ENCODE assay signal across 8 cellular contexts in the genomic region with DNA sequence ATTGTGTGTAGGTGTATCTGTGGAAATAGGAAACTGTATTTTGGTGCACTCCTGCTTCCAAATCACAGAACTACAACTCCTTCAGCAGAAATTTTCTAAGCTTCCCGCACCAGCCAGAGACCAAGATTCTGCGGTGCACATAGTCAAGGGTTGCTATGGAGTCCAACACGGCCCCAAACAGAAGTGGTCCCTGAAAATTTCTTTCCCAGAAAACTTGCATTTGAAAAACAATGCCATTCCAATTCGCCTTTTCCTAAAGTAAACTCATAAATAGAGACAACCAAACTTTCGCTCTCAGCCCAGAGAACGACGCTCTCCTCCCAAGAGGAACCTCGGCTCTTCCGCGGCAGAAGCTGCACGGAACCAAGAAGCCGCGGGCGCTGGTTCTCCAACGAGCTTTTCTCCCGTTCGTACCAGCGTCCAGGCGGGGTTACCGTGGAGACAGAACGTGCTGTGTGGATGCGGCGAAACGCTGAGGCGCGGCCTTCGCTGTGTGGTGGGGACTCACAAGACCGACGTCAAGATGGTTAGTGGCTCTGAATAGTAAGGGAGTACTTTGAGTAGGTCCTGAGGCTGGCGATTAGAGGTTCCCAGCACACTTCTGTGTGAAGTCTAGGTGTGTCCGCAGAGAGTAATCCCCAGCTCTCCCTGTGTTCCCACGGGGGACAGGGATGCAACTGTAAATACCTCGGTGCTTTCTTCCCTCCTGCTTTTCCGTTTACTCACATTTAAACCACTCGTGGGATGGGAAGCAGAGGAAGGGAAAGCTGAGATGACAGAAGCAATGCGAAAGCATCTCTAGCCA. TPM values are rescaled to one million over a fixed set of nuclear protein-coding genes. Genes with fewer than 3 reads are reported as not detected.
DNase-seq lines count a peak whose midpoint lies in the region; ATAC-seq, FAIRE-seq and TF ChIP-seq lines count a peak whose summit lies in the region.

No MANE protein-coding gene starts in this region.

- peak; percentile 92 for ATAC-seq in HG03159 (IDR thresholded peaks at IDR 0.05; ENCODE audit: unreplicated experiment)
- ATAC-seq in activated CD4-positive, CD25-positive, alpha-beta regulatory T cell treated with anti-CD3 and anti-CD28 coated beads, Interleukin-2, amount 50 U/mL, for 24 hours: peak; percentile 100
- peak; percentile 99 for ATAC-seq in central memory CD8-positive, alpha-beta T cell (replicated peaks; ENCODE audit: extremely low read depth, poor library complexity, severe bottlenecking)

- in situ Hi-C loops in GM18951 (cut with MboI; ENCODE audit: low sequenced_read_pairs, unreplicated experiment): no loop called here

- peaks cover 14% of the 10 kb centered on the region for H3K4me1 Mint-ChIP-seq in central memory CD8-positive, alpha-beta T cell

- peaks cover 2% of the 10 kb centered on the region for H3K36me3 Mint-ChIP-seq in central memory CD8-positive, alpha-beta T cell (ENCODE audit: insufficient read depth)

- H3K27ac ChIP-seq in keratinocyte (ENCODE audit: control insufficient read depth, insufficient read depth, low read length): peak overlapping the region; percentile 76

- H3K9me3 Mint-ChIP-seq in central memory CD8-positive, alpha-beta T cell: no peaks in the 10 kb centered on the region

- FAIRE-seq in keratinocyte (lab: Jason Lieb, UNC): peak; percentile 73

- DNase-seq in AG09319 (ENCODE audit: extremely low read depth, low read depth): peak; percentile 67
- DNase-seq in NCI-H345 (lab: John Stamatoyannopoulos, UW): peak; percentile 90
- DNase-seq in central memory CD8-positive, alpha-beta T cell (ENCODE audit: low spot score in 2 of 2): peak; percentile 84 to 85
- no peak for DNase-seq in keratinocyte (ENCODE audit: low read depth, low spot score)
- peak; percentile 83 for DNase-seq in stimulated activated CD4-positive, alpha-beta T cell treated with anti-CD3 and anti-CD28 coated beads, Interleukin-12 subunit alpha, Interleukin-12 subunit beta, amount 100 ng/mL, for 4 hours

- peaks cover under 1% of the 10 kb centered on the region for H3K27me3 ChIP-seq in keratinocyte (ENCODE audit: control insufficient read depth, extremely low read depth, insufficient read depth, low read length)

- H3K4me1 ChIP-seq in keratinocyte (ENCODE audit: control insufficient read depth, extremely low read depth, insufficient read depth, low read length): peaks cover 4% of the 10 kb centered on the region

- H3K4me3 Mint-ChIP-seq in central memory CD8-positive, alpha-beta T cell: peak overlapping the region; percentile 78

- TF ChIP-seq POLR2A in GM18951 (IDR thresholded peaks at IDR 0.05; ENCODE audit: extremely low read depth, insufficient read depth, insufficient read length): peak; percentile 58

- H3K79me2 ChIP-seq in keratinocyte (ENCODE audit: control insufficient read depth, insufficient read depth, low read length): no peaks in the 10 kb centered on the region

- dilution Hi-C loops in keratinocyte (cut with MboI; ENCODE audit: extremely low pct_ligation_motif_present, low sequenced_read_pairs): no loop called here

- H4K20me1 ChIP-seq in keratinocyte (ENCODE audit: control insufficient read depth, extremely low read depth, insufficient read depth, low read length): no peaks in the 10 kb centered on the region

- H3K9me3 ChIP-seq in keratinocyte (ENCODE audit: control insufficient read depth, low read depth, low read length): no peaks in the 10 kb centered on the region

- H3K4me3 ChIP-seq in keratinocyte (ENCODE audit: control insufficient read depth in 2 of 3, extremely low read depth in 1 of 3, insufficient read depth in 2 of 3, low read depth in 1 of 3, low read length in 3 of 3): peak overlapping the region; percentile 59 to 98 (median 96)

- peak overlapping the region; percentile 80 for H3K9ac ChIP-seq in keratinocyte (ENCODE audit: control insufficient read depth, extremely low read depth, insufficient read depth, low read length)

- H2AFZ ChIP-seq in keratinocyte (ENCODE audit: control insufficient read depth, low read length): peak overlapping the region; percentile 100

- TF ChIP-seq CTCF in AG09319 (IDR thresholded peaks at IDR 0.05; ENCODE audit: low read depth, low read length) (no peak), keratinocyte (optimal IDR thresholded peaks at IDR 0.05 in 1 of 3, IDR thresholded peaks at IDR 0.05 in 1 of 3, conservative IDR thresholded peaks at IDR 0.05 in 1 of 3; ENCODE audit: extremely low read depth in 1 of 3, insufficient read depth in 2 of 3, low read length in 3 of 3) (no peak)

- H3K9me1 ChIP-seq in keratinocyte (ENCODE audit: control insufficient read depth, extremely low read depth, insufficient read depth, low read length): no peaks in the 10 kb centered on the region

- H3K27me3 Mint-ChIP-seq in central memory CD8-positive, alpha-beta T cell: no peaks in the 10 kb centered on the region

- peak overlapping the region; percentile 91 for H3K27ac Mint-ChIP-seq in central memory CD8-positive, alpha-beta T cell (ENCODE audit: low read depth)

- peak overlapping the region; percentile 99 for H3K4me2 ChIP-seq in keratinocyte (ENCODE audit: control insufficient read depth, extremely low read depth, insufficient read depth, low read depth, low read length)

- H3K36me3 ChIP-seq in keratinocyte (ENCODE audit: control insufficient read depth in 2 of 2, extremely low read depth in 1 of 2, insufficient read depth in 2 of 2, low read length in 2 of 2): peaks cover 0 to 2% of the 10 kb centered on the region in 2 experiments

RNA-seq across cellular contexts. Expression of a gene that starts 24.0 kb away (rescaled TPM):
- 21.4 to 46.1 TPM (median 31.7 TPM) in 3 replicates for polyA plus RNA-seq in keratinocyte
- 8.2 TPM for polyA plus RNA-seq in keratinocyte (2011; ENCODE audit: low read depth)
- 18.8 and 29.8 TPM in 2 replicates for polyA plus RNA-seq in keratinocyte (2011; cell fraction: cytosol; rRNA removed)
- polyA plus RNA-seq in keratinocyte (2011; cell fraction: nucleus; rRNA removed): 38.7 and 43.4 TPM in 2 replicates
- 9.0 and 33.4 TPM in 2 replicates for polyA plus RNA-seq in keratinocyte (2012; ENCODE audit: low replicate concordance)
- 43.9 to 50.8 TPM (median 50.1 TPM) in 3 replicates for polyA minus RNA-seq in keratinocyte
- 30.9 TPM for polyA minus RNA-seq in keratinocyte (2011; cell fraction: cytosol; rRNA and poly(A)+ RNA removed)
- 44.0 and 65.2 TPM in 2 replicates for polyA minus RNA-seq in keratinocyte (2011; cell fraction: nucleus; rRNA and poly(A)+ RNA removed)
